8 cellular contexts compared by ENCODE assay signal in the genomic region with DNA sequence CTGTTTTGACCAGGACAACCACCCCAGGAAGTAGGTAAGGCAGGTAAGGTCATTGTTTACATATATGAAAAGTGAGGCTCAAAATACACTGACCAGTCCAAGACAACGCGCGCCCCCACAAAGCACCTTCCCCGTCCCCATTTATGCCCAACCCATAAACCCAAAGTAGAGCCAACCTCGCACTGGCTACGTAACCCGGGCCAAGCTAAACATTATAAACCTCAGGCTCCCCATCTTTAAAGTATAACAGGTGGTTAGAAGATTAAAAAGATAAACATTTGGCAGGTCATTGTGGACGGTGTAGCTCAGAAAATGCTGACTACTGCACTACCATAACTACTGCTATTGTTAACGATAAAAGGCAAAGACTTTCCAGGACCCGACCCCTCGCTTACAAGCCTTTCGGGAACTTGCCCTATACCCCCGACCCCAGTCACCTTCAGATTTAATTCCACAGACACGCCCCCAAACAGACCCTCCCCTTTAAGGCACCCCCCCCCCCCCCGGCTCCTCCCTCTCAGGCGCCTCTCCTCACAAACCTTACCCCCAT. TPM values are rescaled to one million over a fixed set of nuclear protein-coding genes. Genes with fewer than 3 reads are reported as not detected.
DNase-seq lines count a peak whose midpoint lies in the region; ATAC-seq and TF ChIP-seq lines count a peak whose summit lies in the region.

No MANE protein-coding gene starts in this region.

- 7% methylated on average over 12 of the region's 16 CpGs for WGBS in hepatocyte (ENCODE audit: low lambda C conversion rate, missing lambda C conversion rate)

- H4K20me1 ChIP-seq in hepatocyte (ENCODE audit: insufficient read depth, poor library complexity, severe bottlenecking): no peaks in the 10 kb centered on the region

- H3K4me3 Mint-ChIP-seq in CD14-positive monocyte: peak overlapping the region; percentile 84 to 88
- H3K4me3 Mint-ChIP-seq in activated T-helper 2 cell treated with anti-CD3 and anti-CD28 coated beads, Interferon-gamma antibody, Interleukin-2, Interleukin-4, amounts not matched to agents 10 μg/mL and 5 μg/mL and 100 μg/mL, durations not matched to agents 14 hours and 24 hours and 36 hours (ENCODE audit: low read depth): peak overlapping the region; percentile 90

- H3K9me3 ChIP-seq in hepatocyte (ENCODE audit: low read depth) (no peaks in the 10 kb centered on the region), skeletal muscle satellite cell (replicated peaks; ENCODE audit: low read length) (no peaks in the 10 kb centered on the region)

- peak overlapping the region; percentile 26 for H3K4me3 ChIP-seq in hepatocyte
- H3K4me3 ChIP-seq in skeletal muscle satellite cell (ENCODE audit: low read length): peak overlapping the region; percentile 91

- peak overlapping the region; percentile 96 to 100 (median 98) for H3K27ac Mint-ChIP-seq in CD14-positive monocyte
- peak overlapping the region; percentile 92 for H3K27ac Mint-ChIP-seq in activated T-helper 2 cell treated with anti-CD3 and anti-CD28 coated beads, Interferon-gamma antibody, Interleukin-2, Interleukin-4, amounts not matched to agents 10 μg/mL and 5 μg/mL and 100 μg/mL, durations not matched to agents 14 hours and 24 hours and 36 hours

- no peak for TF ChIP-seq CTCF in CD14-positive monocyte (IDR thresholded peaks at IDR 0.05)
- TF ChIP-seq CTCF in hepatocyte (IDR thresholded peaks at IDR 0.05; ENCODE audit: poor library complexity): no peak

- H3K4me1 ChIP-seq in hepatocyte (ENCODE audit: insufficient read depth): peaks cover 14% of the 10 kb centered on the region
- peaks cover 11% of the 10 kb centered on the region for H3K4me1 ChIP-seq in skeletal muscle satellite cell (ENCODE audit: control insufficient read depth, insufficient read depth, low read length)

- peaks cover under 1 to 3% of the 10 kb centered on the region in 2 donors for H3K36me3 Mint-ChIP-seq in CD14-positive monocyte
- peaks cover 21% of the 10 kb centered on the region for H3K36me3 Mint-ChIP-seq in activated T-helper 2 cell treated with anti-CD3 and anti-CD28 coated beads, Interferon-gamma antibody, Interleukin-2, Interleukin-4, amounts not matched to agents 10 μg/mL and 5 μg/mL and 100 μg/mL, durations not matched to agents 14 hours and 24 hours and 36 hours (ENCODE audit: low read depth)

- DNase-seq in CD14-positive monocyte (ENCODE audit: low spot score) (no peak), HS-27A (ENCODE audit: low read depth) (peak; percentile 39), hepatocyte (ENCODE audit: low spot score) (peak; percentile 27), NCI-H774 (lab: John Stamatoyannopoulos, UW) (no peak), putamen (ENCODE audit: low spot score) (no peak)
- no peak for DNase-seq in activated T-helper 2 cell treated with anti-CD3 and anti-CD28 coated beads, Interferon-gamma antibody, Interleukin-2, Interleukin-4, amounts not matched to agents 10 μg/mL and 5 μg/mL and 100 μg/mL, durations not matched to agents 14 hours and 24 hours and 36 hours (ENCODE audit: low spot score)

- H3K27ac ChIP-seq in hepatocyte: peak overlapping the region; percentile 47

- H3K79me2 ChIP-seq in hepatocyte: peaks cover 50% of the 10 kb centered on the region

- H3K4me2 ChIP-seq in hepatocyte (peak overlapping the region; percentile 90), skeletal muscle satellite cell (ENCODE audit: low read length) (peak overlapping the region; percentile 98)

- H3K9me2 ChIP-seq in hepatocyte (replicated peaks; ENCODE audit: insufficient read depth): no peaks in the 10 kb centered on the region

- no peak for ATAC-seq in HG02763 (IDR thresholded peaks at IDR 0.05; ENCODE audit: unreplicated experiment)

- intact Hi-C loops in CD14-positive monocyte (cut with micrococcal nuclease): loop anchor here in 1 of 2 donors (2.0 to 5.0 kb wide), 2 partner anchors 23 to 38 kb away; a partner anchor contains a TSS
- intact Hi-C loops in activated T-helper 2 cell treated with anti-CD3 and anti-CD28 coated beads, Interferon-gamma antibody, Interleukin-2, Interleukin-4, amounts not matched to agents 10 μg/mL and 5 μg/mL and 100 μg/mL, durations not matched to agents 14 hours and 24 hours and 36 hours (cut with micrococcal nuclease): loop anchor here (1.0 to 2.0 kb wide), 7 partner anchors 23 to 354 kb away; a partner anchor contains a TSS

- peaks cover 53% of the 10 kb centered on the region for H3K4me1 Mint-ChIP-seq in CD14-positive monocyte
- H3K4me1 Mint-ChIP-seq in activated T-helper 2 cell treated with anti-CD3 and anti-CD28 coated beads, Interferon-gamma antibody, Interleukin-2, Interleukin-4, amounts not matched to agents 10 μg/mL and 5 μg/mL and 100 μg/mL, durations not matched to agents 14 hours and 24 hours and 36 hours (ENCODE audit: low read depth): peaks cover 44% of the 10 kb centered on the region

- H3K9ac ChIP-seq in skeletal muscle satellite cell (ENCODE audit: low read depth, low read length): peak overlapping the region; percentile 82

- H3K36me3 ChIP-seq in hepatocyte (replicated peaks; ENCODE audit: insufficient read depth, low read depth): no peaks in the 10 kb centered on the region
- H3K36me3 ChIP-seq in skeletal muscle satellite cell (ENCODE audit: insufficient read depth, low read length): no peaks in the 10 kb centered on the region

- no peaks in the 10 kb centered on the region for H3K27me3 Mint-ChIP-seq in CD14-positive monocyte (ENCODE audit: low read depth in 3 of 3)
- no peaks in the 10 kb centered on the region for H3K27me3 Mint-ChIP-seq in activated T-helper 2 cell treated with anti-CD3 and anti-CD28 coated beads, Interferon-gamma antibody, Interleukin-2, Interleukin-4, amounts not matched to agents 10 μg/mL and 5 μg/mL and 100 μg/mL, durations not matched to agents 14 hours and 24 hours and 36 hours (ENCODE audit: low read depth)

- H3K27me3 ChIP-seq in hepatocyte: no peaks in the 10 kb centered on the region
- no peaks in the 10 kb centered on the region for H3K27me3 ChIP-seq in skeletal muscle satellite cell (ENCODE audit: control insufficient read depth, insufficient read depth, low read length)

- no peaks in the 10 kb centered on the region for H3K9me3 Mint-ChIP-seq in CD14-positive monocyte
- no peaks in the 10 kb centered on the region for H3K9me3 Mint-ChIP-seq in activated T-helper 2 cell treated with anti-CD3 and anti-CD28 coated beads, Interferon-gamma antibody, Interleukin-2, Interleukin-4, amounts not matched to agents 10 μg/mL and 5 μg/mL and 100 μg/mL, durations not matched to agents 14 hours and 24 hours and 36 hours

- peak overlapping the region; percentile 39 for H2AFZ ChIP-seq in hepatocyte

RNA-seq across cellular contexts. Expression of a gene that starts 0.5 kb away (rescaled TPM):
- polyA plus RNA-seq in CD14-positive monocyte (10 to 100 TPM in 1 of 2 donors, 1 to 10 TPM in 1; 4.1 to 12.4 TPM), hepatocyte (103 and 116 TPM in 2 replicates)
- total RNA-seq in activated T-helper 2 cell treated with anti-CD3 and anti-CD28 coated beads, Interferon-gamma antibody, Interleukin-2, Interleukin-4, amounts not matched to agents 10 μg/mL and 5 μg/mL and 100 μg/mL, durations not matched to agents 14 hours and 24 hours and 36 hours: 162 and 174 TPM in 2 replicates
- 129 and 140 TPM in 2 replicates for total RNA-seq in hepatocyte
- 77.3 and 92.8 TPM in 2 replicates for total RNA-seq in skeletal muscle satellite cell (2012; rRNA removed)

RNA-seq across cellular contexts. Expression of a gene that starts 0.8 kb away (rescaled TPM):
- polyA plus RNA-seq in CD14-positive monocyte (1 to 10 TPM; 1.6 to 1.9 TPM), hepatocyte (3.7 and 7.8 TPM in 2 replicates)
- total RNA-seq in activated T-helper 2 cell treated with anti-CD3 and anti-CD28 coated beads, Interferon-gamma antibody, Interleukin-2, Interleukin-4, amounts not matched to agents 10 μg/mL and 5 μg/mL and 100 μg/mL, durations not matched to agents 14 hours and 24 hours and 36 hours: 7.9 and 9.2 TPM in 2 replicates
- total RNA-seq in hepatocyte: 2.1 and 4.5 TPM in 2 replicates
- total RNA-seq in skeletal muscle satellite cell (2012; rRNA removed): 3.0 and 6.1 TPM in 2 replicates

RNA-seq across cellular contexts. Expression of a gene that starts 23.2 kb away (rescaled TPM):
- polyA plus RNA-seq in CD14-positive monocyte: 100 to 1,000 TPM; 256 to 292 TPM
- 95.1 and 100 TPM in 2 replicates for total RNA-seq in activated T-helper 2 cell treated with anti-CD3 and anti-CD28 coated beads, Interferon-gamma antibody, Interleukin-2, Interleukin-4, amounts not matched to agents 10 μg/mL and 5 μg/mL and 100 μg/mL, durations not matched to agents 14 hours and 24 hours and 36 hours
- total RNA-seq in hepatocyte: 109 and 147 TPM in 2 replicates
- polyA plus RNA-seq in hepatocyte: 164 and 181 TPM in 2 replicates
- 115 and 174 TPM in 2 replicates for total RNA-seq in skeletal muscle satellite cell (2012; rRNA removed)

RNA-seq across cellular contexts. Expression of a gene that starts 25.9 kb away (rescaled TPM):
- polyA plus RNA-seq in CD14-positive monocyte (not detected), hepatocyte (not detected in 2 replicates)
- total RNA-seq in activated T-helper 2 cell treated with anti-CD3 and anti-CD28 coated beads, Interferon-gamma antibody, Interleukin-2, Interleukin-4, amounts not matched to agents 10 μg/mL and 5 μg/mL and 100 μg/mL, durations not matched to agents 14 hours and 24 hours and 36 hours: 0.18 TPM in 1 of 2 replicates, not detected in the other
- not detected in 2 replicates for total RNA-seq in hepatocyte
- total RNA-seq in skeletal muscle satellite cell (2012; rRNA removed): under 0.01 TPM in 1 of 2 replicates, not detected in the other

RNA-seq across cellular contexts. Expression of a gene that starts 32.6 kb away (rescaled TPM):
- polyA plus RNA-seq in CD14-positive monocyte (100 to 1,000 TPM in 1 of 2 donors, 10 to 100 TPM in 1; 94.8 to 112 TPM), hepatocyte (42.5 and 43.7 TPM in 2 replicates)
- total RNA-seq in activated T-helper 2 cell treated with anti-CD3 and anti-CD28 coated beads, Interferon-gamma antibody, Interleukin-2, Interleukin-4, amounts not matched to agents 10 μg/mL and 5 μg/mL and 100 μg/mL, durations not matched to agents 14 hours and 24 hours and 36 hours: 61.6 and 67.9 TPM in 2 replicates
- total RNA-seq in hepatocyte: 17.6 and 21.6 TPM in 2 replicates
- 26.6 and 34.0 TPM in 2 replicates for total RNA-seq in skeletal muscle satellite cell (2012; rRNA removed)

Comparison
In these comparisons a context has a peak if more than half of its experiments do, and no peak if none do; other contexts are left out.
1. DNase-seq: peak in HS-27A (single experiment) and hepatocyte (single experiment); none in CD14-positive monocyte (single experiment), activated T-helper 2 cell treated with anti-CD3 and anti-CD28 coated beads, Interferon-gamma antibody, Interleukin-2, Interleukin-4, amounts not matched to agents 10 μg/mL and 5 μg/mL and 100 μg/mL, durations not matched to agents 14 hours and 24 hours and 36 hours (single experiment), NCI-H774 (single experiment) and putamen (single experiment).